ENCODE assay signal across 8 cellular contexts in the genomic region with DNA sequence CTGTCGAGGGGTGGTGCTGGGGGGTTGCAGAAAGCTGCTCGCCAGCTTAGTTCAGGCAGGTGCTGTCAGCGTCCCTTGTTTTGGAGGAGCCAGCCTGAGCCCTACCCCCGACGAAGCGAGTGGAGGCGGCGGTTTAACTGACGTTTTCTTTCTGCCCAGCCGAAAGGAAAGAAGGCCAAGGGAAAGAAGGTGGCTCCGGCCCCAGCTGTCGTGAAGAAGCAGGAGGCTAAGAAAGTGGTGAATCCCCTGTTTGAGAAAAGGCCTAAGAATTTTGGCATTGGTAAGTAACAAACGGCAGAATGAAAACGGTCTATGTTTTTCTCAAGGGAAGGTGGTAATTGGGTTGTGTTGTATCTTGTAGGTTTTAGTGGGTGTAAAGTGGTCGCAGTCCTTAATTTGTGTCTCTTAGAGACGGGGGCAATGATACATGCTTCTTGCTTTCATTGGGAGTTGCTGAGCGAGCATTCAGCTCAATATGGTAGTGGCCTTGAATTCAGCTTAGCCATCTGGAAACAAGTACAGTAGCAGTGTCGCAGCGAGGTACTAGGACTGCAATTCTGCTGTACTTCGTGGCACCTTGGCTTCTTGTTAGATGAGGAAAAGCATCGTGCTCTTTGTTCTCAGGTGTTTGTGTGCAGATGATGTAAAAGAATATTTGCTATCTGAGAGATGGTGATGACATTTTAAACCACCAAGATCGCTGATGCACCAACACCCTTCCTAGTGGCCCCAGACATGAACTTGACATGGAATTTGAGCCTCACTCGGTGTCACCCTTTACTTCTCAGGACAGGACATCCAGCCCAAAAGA. TPM values are rescaled to one million over a fixed set of nuclear protein-coding genes. Genes with fewer than 3 reads are reported as not detected.
DNase-seq lines count a peak whose midpoint lies in the region; ATAC-seq and TF ChIP-seq lines count a peak whose summit lies in the region.

No MANE protein-coding gene starts in this region.

- POLR2A ChIA-PET in BJ (lab: Charles Lee), result no interaction called here

- H3K4me1 Mint-ChIP-seq in natural killer cell treated with Interleukin-12 subunit alpha and Interleukin-12 subunit beta and Interleukin-15 and Interleukin-18, amount 100 ng/mL, for 72 hours (ENCODE audit: low read depth in 2 of 2), result peaks cover 40 to 43% of the 10 kb centered on the region in 2 donors

- in situ Hi-C loops in ACHN (cut with HindIII; ENCODE audit: low pct_ligation_motif_present, low pct_unique_long_range_greater_than_20kb, low sequenced_read_pairs), result no loop called here

- H3K9ac ChIP-seq in duodenal mucosa (ENCODE audit: low read depth in 1 of 2, low read length in 2 of 2), result peak overlapping the region; percentile 96 to 99

- H3K27ac ChIP-seq in duodenal mucosa (ENCODE audit: low read depth, low read length), result no peak overlapping the region

- H3K27me3 ChIP-seq in BJ (ENCODE audit: control insufficient read depth, insufficient read depth, low read length) (no peaks in the 10 kb centered on the region), duodenal mucosa (ENCODE audit: control insufficient read depth in 1 of 2, insufficient read depth in 2 of 2, low read length in 2 of 2) (no peaks in the 10 kb centered on the region)

- H3K36me3 Mint-ChIP-seq in natural killer cell treated with Interleukin-12 subunit alpha and Interleukin-12 subunit beta and Interleukin-15 and Interleukin-18, amount 100 ng/mL, for 72 hours, result peaks cover 34% of the 10 kb centered on the region

- no peaks in the 10 kb centered on the region for H3K9me3 Mint-ChIP-seq in natural killer cell treated with Interleukin-12 subunit alpha and Interleukin-12 subunit beta and Interleukin-15 and Interleukin-18, amount 100 ng/mL, for 72 hours

- no peak for ATAC-seq in natural killer cell treated with Interleukin-12 subunit alpha and Interleukin-12 subunit beta and Interleukin-15 and Interleukin-18, amount 100 ng/mL, for 72 hours
- no peak for ATAC-seq in GM18502 (IDR thresholded peaks at IDR 0.05; ENCODE audit: poor library complexity, unreplicated experiment)

- H3K36me3 ChIP-seq in BJ (ENCODE audit: control insufficient read depth, insufficient read depth, low read length) (peaks cover 44% of the 10 kb centered on the region), duodenal mucosa (ENCODE audit: control insufficient read depth in 1 of 2, insufficient read depth in 2 of 2, low read length in 2 of 2) (peaks cover 43 to 65% of the 10 kb centered on the region in 2 donors)

- H3K27ac Mint-ChIP-seq in natural killer cell treated with Interleukin-12 subunit alpha and Interleukin-12 subunit beta and Interleukin-15 and Interleukin-18, amount 100 ng/mL, for 72 hours, result peak overlapping the region; percentile 85 to 98

- H3K4me1 ChIP-seq in duodenal mucosa (ENCODE audit: control insufficient read depth in 1 of 2, insufficient read depth in 2 of 2, low read length in 2 of 2), result peaks cover 25% of the 10 kb centered on the region in 2 donors

- H3K4me3 ChIP-seq in BJ (ENCODE audit: low read depth, low read length), result peak overlapping the region; percentile 99
- peak overlapping the region; percentile 81 for H3K4me3 ChIP-seq in NB4 (ENCODE audit: low read depth, low read length)
- H3K4me3 ChIP-seq in duodenal mucosa (ENCODE audit: low read depth in 1 of 2, low read length in 2 of 2), result peak overlapping the region; percentile 98 to 99

- H3K9me3 ChIP-seq in duodenal mucosa (ENCODE audit: control insufficient read depth in 1 of 2, low read length in 2 of 2), result no peaks in the 10 kb centered on the region

- CTCF ChIA-PET in BJ (lab: Yijun Ruan, JAX), result interaction anchor here (1.2 kb wide), 1 partner anchor 25 kb away, joined by 3 read pairs; no protein-coding TSS in a partner anchor

- DNase-seq in BJ (ENCODE audit: low read depth) (no peak), NB4 (ENCODE audit: low read depth) (no peak), ACHN (no peak), NCI-H1436 treated with DMSO at 0.1 percent for 48 hours (lab: John Stamatoyannopoulos, UW) (no peak), DMS114 treated with DMSO at 0.1 percent for 48 hours (lab: John Stamatoyannopoulos, UW; ENCODE audit: unreplicated experiment) (no peak)
- DNase-seq in natural killer cell treated with Interleukin-12 subunit alpha and Interleukin-12 subunit beta and Interleukin-15 and Interleukin-18, amount 100 ng/mL, for 72 hours (ENCODE audit: low spot score), result no peak

- peak overlapping the region; percentile 91 for H3K4me3 Mint-ChIP-seq in natural killer cell treated with Interleukin-12 subunit alpha and Interleukin-12 subunit beta and Interleukin-15 and Interleukin-18, amount 100 ng/mL, for 72 hours

- no peaks in the 10 kb centered on the region for H3K27me3 Mint-ChIP-seq in natural killer cell treated with Interleukin-12 subunit alpha and Interleukin-12 subunit beta and Interleukin-15 and Interleukin-18, amount 100 ng/mL, for 72 hours

- TF ChIP-seq CTCF in BJ (IDR thresholded peaks at IDR 0.05; ENCODE audit: insufficient read depth, low read depth, low read length), result no peak
- no peak for TF ChIP-seq CTCF in NB4 (IDR thresholded peaks at IDR 0.05; ENCODE audit: low read depth, low read length)

- no peak for TF ChIP-seq POLR2A in NB4 (IDR thresholded peaks at IDR 0.05; ENCODE audit: extremely low read depth, insufficient read length)

RNA-seq across cellular contexts. Expression of gene RPL7A, which starts 0.9 kb away (rescaled TPM):
- polyA plus RNA-seq in BJ (2011; rRNA removed), result 2,964 and 3,329 TPM in 2 replicates
- 1,447 and 2,388 TPM in 2 replicates for polyA minus RNA-seq in BJ (2011; rRNA and poly(A)+ RNA removed)
- 1,000 to 10,000 TPM; 1,580 to 1,944 TPM for total RNA-seq in natural killer cell treated with Interleukin-12 subunit alpha and Interleukin-12 subunit beta and Interleukin-15 and Interleukin-18, amount 100 ng/mL, for 72 hours

RNA-seq across cellular contexts. Expression of gene MED22, which starts 1.0 kb away (rescaled TPM):
- polyA plus RNA-seq in BJ (2011; rRNA removed), result 18.4 and 28.3 TPM in 2 replicates
- 19.9 and 35.0 TPM in 2 replicates for polyA minus RNA-seq in BJ (2011; rRNA and poly(A)+ RNA removed)
- 10 to 100 TPM; 34.8 to 43.3 TPM for total RNA-seq in natural killer cell treated with Interleukin-12 subunit alpha and Interleukin-12 subunit beta and Interleukin-15 and Interleukin-18, amount 100 ng/mL, for 72 hours

RNA-seq across cellular contexts. Expression of gene SURF1, which starts 7.3 kb away (rescaled TPM):
- 36.0 and 46.1 TPM in 2 replicates for polyA plus RNA-seq in BJ (2011; rRNA removed)
- 11.6 and 13.3 TPM in 2 replicates for polyA minus RNA-seq in BJ (2011; rRNA and poly(A)+ RNA removed)
- 10 to 100 TPM; 26.0 to 28.4 TPM for total RNA-seq in natural killer cell treated with Interleukin-12 subunit alpha and Interleukin-12 subunit beta and Interleukin-15 and Interleukin-18, amount 100 ng/mL, for 72 hours

RNA-seq across cellular contexts. Expression of gene SURF2, which starts 7.4 kb away (rescaled TPM):
- 9.0 and 10.0 TPM in 2 replicates for polyA plus RNA-seq in BJ (2011; rRNA removed)
- 4.8 and 4.9 TPM in 2 replicates for polyA minus RNA-seq in BJ (2011; rRNA and poly(A)+ RNA removed)
- total RNA-seq in natural killer cell treated with Interleukin-12 subunit alpha and Interleukin-12 subunit beta and Interleukin-15 and Interleukin-18, amount 100 ng/mL, for 72 hours, result 10 to 100 TPM; 15.2 to 21.6 TPM

RNA-seq across cellular contexts. Expression of gene SURF6, which starts 13.0 kb away (rescaled TPM):
- 8.4 and 9.4 TPM in 2 replicates for polyA plus RNA-seq in BJ (2011; rRNA removed)
- polyA minus RNA-seq in BJ (2011; rRNA and poly(A)+ RNA removed), result 2.9 and 3.5 TPM in 2 replicates
- total RNA-seq in natural killer cell treated with Interleukin-12 subunit alpha and Interleukin-12 subunit beta and Interleukin-15 and Interleukin-18, amount 100 ng/mL, for 72 hours, result 10 to 100 TPM; 11.5 to 23.9 TPM
